16 cellular contexts compared by ENCODE assay signal in the genomic region with DNA sequence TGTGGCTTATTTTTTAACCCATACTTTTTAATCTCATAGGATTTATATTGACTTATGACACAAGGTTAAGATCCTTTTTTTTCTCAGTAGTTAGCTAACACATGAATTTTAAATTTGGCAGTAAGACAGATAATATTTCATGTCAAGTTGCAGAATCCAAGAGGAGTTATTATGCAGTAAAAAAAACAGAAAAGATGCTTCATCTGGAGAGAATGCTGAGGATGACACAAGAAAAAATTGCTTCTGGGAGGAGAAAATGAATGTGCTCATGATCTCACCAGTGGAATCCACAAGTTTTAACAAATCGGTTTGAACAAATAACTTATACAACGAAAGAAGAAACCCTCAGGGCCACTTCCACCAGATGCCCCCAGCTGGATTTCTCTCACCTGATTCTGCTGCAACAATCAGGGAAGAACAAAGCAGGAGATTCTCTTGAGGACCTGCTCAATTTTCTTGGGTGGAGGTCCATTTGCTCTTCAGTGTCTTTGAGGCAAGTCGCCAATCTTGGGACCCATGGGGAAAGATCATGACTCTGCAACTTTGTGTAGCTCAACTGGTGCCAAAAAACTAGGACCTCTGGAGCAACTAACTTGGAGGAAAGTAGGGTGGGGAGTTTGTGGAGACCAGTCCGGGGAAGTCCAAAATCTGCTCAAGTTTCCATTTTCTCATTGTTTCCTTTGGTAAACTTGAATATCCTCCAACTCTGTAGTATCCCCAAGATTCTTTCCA. TPM values are rescaled to one million over a fixed set of nuclear protein-coding genes. Genes with fewer than 3 reads are reported as not detected.
A peak's percentile ranks its signal among the peaks of the same experiment; 100 is the strongest.
DNase-seq lines count a peak whose midpoint lies in the region; TF ChIP-seq lines count a peak whose summit lies in the region.
"Had no signal": no experiment of that assay in that cellular context is flagged by ENCODE, and none has a peak within 500 bp of the region (broad histone marks: within the 10 kb centered on the region; RNA-seq: fewer than 3 reads in every experiment).

No MANE protein-coding gene starts in this region.

- peaks cover 5% of the 10 kb centered on the region for H3K36me3 Mint-ChIP-seq in HFFc6 (ENCODE audit: low read depth)
- H3K36me3 Mint-ChIP-seq: naive thymus-derived CD8-positive, alpha-beta T cell had no signal

- H3K27ac Mint-ChIP-seq in HFFc6, result peak overlapping the region; percentile 93
- H3K27ac Mint-ChIP-seq: activated CD8-positive, alpha-beta memory T cell treated with anti-CD3 and anti-CD28 coated beads, Interleukin-2, amount 10 ng/mL, durations not matched to agents 7 days and 5 days; activated naive CD4-positive, alpha-beta T cell treated with anti-CD3 and anti-CD28 coated beads for 36 hours had no signal

- no peaks in the 10 kb centered on the region for H3K4me1 ChIP-seq in right atrium auricular region
- H3K4me1 ChIP-seq in suprapubic skin, result peaks cover 6% of the 10 kb centered on the region
- H3K4me1 ChIP-seq in PC-9 (replicated peaks; ENCODE audit: insufficient read depth), result peaks cover 17% of the 10 kb centered on the region
- H3K4me1 ChIP-seq in Peyer's patch, result peaks cover 0 to 15% (median 0%) of the 10 kb centered on the region in 4 donors
- H3K4me1 ChIP-seq: right lobe of liver had no signal

- peak overlapping the region; percentile 66 for H3K4me3 Mint-ChIP-seq in HFFc6
- H3K4me3 Mint-ChIP-seq: activated CD8-positive, alpha-beta memory T cell treated with anti-CD3 and anti-CD28 coated beads, Interleukin-2, amount 10 ng/mL, durations not matched to agents 7 days and 5 days; activated naive CD4-positive, alpha-beta T cell treated with anti-CD3 and anti-CD28 coated beads for 36 hours; naive thymus-derived CD8-positive, alpha-beta T cell had no signal

- DNase-seq in HFFc6, result peak; percentile 81
- DNase-seq in cardiac fibroblast (ENCODE audit: low read depth in 2 of 2), result peak; percentile 66 to 90
- peak; percentile 67 for DNase-seq in right atrium auricular region (ENCODE audit: low spot score)
- no peak for DNase-seq in suprapubic skin (ENCODE audit: low spot score in 2 of 2)
- DNase-seq in iPS-NIHi11 (ENCODE audit: low spot score), result no peak
- DNase-seq in PC-9, result no peak
- no peak for DNase-seq in Peyer's patch
- DNase-seq: activated CD8-positive, alpha-beta memory T cell treated with anti-CD3 and anti-CD28 coated beads, Interleukin-2, amount 10 ng/mL, durations not matched to agents 7 days and 5 days; activated naive CD4-positive, alpha-beta T cell treated with anti-CD3 and anti-CD28 coated beads for 36 hours; cerebellar nuclear complex; foreskin melanocyte; naive thymus-derived CD8-positive, alpha-beta T cell; NCI-H1105 treated with DMSO at 0.1 percent for 48 hours; NCI-H748 treated with DMSO at 0.1 percent for 48 hours; right lobe of liver; SHP77 treated with DMSO at 0.1 percent for 48 hours had no signal

- intact Hi-C loops in PC-9 (cut with micrococcal nuclease; ENCODE audit: unreplicated experiment), result no loop called here

- H3K27me3 Mint-ChIP-seq in HFFc6 (ENCODE audit: insufficient read depth), result no peaks in the 10 kb centered on the region; the same call in 1 of the 2 replicates
- H3K27me3 Mint-ChIP-seq: naive thymus-derived CD8-positive, alpha-beta T cell had no signal

- 52% methylated on average over 4 of the region's 4 CpGs for WGBS in suprapubic skin

- no peak for TF ChIP-seq EP300 in suprapubic skin (IDR thresholded peaks at IDR 0.05)

- H3K27me3 ChIP-seq in right atrium auricular region (no peaks in the 10 kb centered on the region), suprapubic skin (no peaks in the 10 kb centered on the region), PC-9 (ENCODE audit: insufficient read depth, low read depth) (no peaks in the 10 kb centered on the region), Peyer's patch (no peaks in the 10 kb centered on the region)
- H3K27me3 ChIP-seq: right lobe of liver had no signal

- no peaks in the 10 kb centered on the region for H4K20me1 ChIP-seq in PC-9 (ENCODE audit: insufficient read depth)

- H3K4me3 ChIP-seq in cardiac fibroblast (replicated peaks in 1 of 2; ENCODE audit: low read depth in 2 of 2, low read length in 2 of 2) (no peak overlapping the region), right atrium auricular region (no peak overlapping the region), suprapubic skin (no peak overlapping the region), PC-9 (no peak overlapping the region), Peyer's patch (no peak overlapping the region)
- H3K4me3 ChIP-seq: right lobe of liver had no signal

- no TSS peak for BruUV-seq in PC-9 (replicated peaks; lab: Mats Ljungman, UMichigan)

- no peak overlapping the region for H2AFZ ChIP-seq in PC-9

- TF ChIP-seq POLR2A in suprapubic skin (IDR thresholded peaks at IDR 0.05) (no peak), Peyer's patch (IDR thresholded peaks at IDR 0.05) (no peak)

- H3K9me3 Mint-ChIP-seq in HFFc6, result no peaks in the 10 kb centered on the region

- H3K36me3 ChIP-seq in right atrium auricular region (no peaks in the 10 kb centered on the region), suprapubic skin (no peaks in the 10 kb centered on the region), PC-9 (ENCODE audit: low read depth) (no peaks in the 10 kb centered on the region), Peyer's patch (no peaks in the 10 kb centered on the region)
- H3K36me3 ChIP-seq: right lobe of liver had no signal

- POLR2A ChIA-PET in PC-9 (lab: Charles Lee; ENCODE audit: unreplicated experiment), result no interaction called here

- no peaks in the 10 kb centered on the region for H3K9me3 ChIP-seq in right atrium auricular region
- no peaks in the 10 kb centered on the region for H3K9me3 ChIP-seq in suprapubic skin
- H3K9me3 ChIP-seq in PC-9 (ENCODE audit: insufficient read depth, low read depth), result peaks cover under 1% of the 10 kb centered on the region; the same call in 1 of the 2 replicates
- no peaks in the 10 kb centered on the region for H3K9me3 ChIP-seq in Peyer's patch
- H3K9me3 ChIP-seq: right lobe of liver had no signal

- no peak overlapping the region for H3K27ac ChIP-seq in right atrium auricular region
- H3K27ac ChIP-seq in suprapubic skin, result peak overlapping the region; percentile 57
- no peak overlapping the region for H3K27ac ChIP-seq in PC-9
- H3K27ac ChIP-seq in Peyer's patch, result peak overlapping the region in 1 of 4 donors; percentile 3
- H3K27ac ChIP-seq: right lobe of liver had no signal

- TF ChIP-seq CTCF in HFFc6 (IDR thresholded peaks at IDR 0.05) (no peak), cardiac fibroblast (IDR thresholded peaks at IDR 0.05; ENCODE audit: low read depth, low read length) (no peak), right atrium auricular region (IDR thresholded peaks at IDR 0.05) (no peak), suprapubic skin (IDR thresholded peaks at IDR 0.05) (no peak), PC-9 (conservative IDR thresholded peaks at IDR 0.05) (no peak), Peyer's patch (IDR thresholded peaks at IDR 0.05) (no peak)

- peaks cover 51% of the 10 kb centered on the region for H3K4me1 Mint-ChIP-seq in HFFc6 (ENCODE audit: low read depth)

- no peak overlapping the region for H3K4me2 ChIP-seq in PC-9

- CTCF ChIA-PET in PC-9 (lab: Charles Lee), result no interaction called here

- no peaks in the 10 kb centered on the region for H3K9me2 ChIP-seq in PC-9 (ENCODE audit: insufficient read depth)

- H3K79me2 ChIP-seq in PC-9 (ENCODE audit: low read depth), result no peaks in the 10 kb centered on the region

- no peaks in the 10 kb centered on the region for H3F3A ChIP-seq in PC-9 (ENCODE audit: insufficient read depth, low read depth)

RNA-seq across cellular contexts. Expression of a gene that starts 50.5 kb away (rescaled TPM):
- under 1 TPM in 5 of 6 experiments, not detected in 1; 0.02 to 0.21 (median 0.05) TPM for total RNA-seq in HFFc6 (2021; fragmentation: NEBNext Ultra II Directional; extraction: Animal tissue kit (Norgen Biotek cat#: 25700))
- total RNA-seq in right atrium auricular region (under 1 TPM in 1 of 2 donors, not detected in 1; 0.16 TPM), suprapubic skin (1 to 10 TPM in 1 of 4 donors, under 1 TPM in 3; 0.16 to 1.4 (median 0.40) TPM), PC-9 (2021) (0.33 and 0.55 TPM in 2 replicates), Peyer's patch (1 to 10 TPM in 3 of 4 donors, under 1 TPM in 1; 0.83 to 2.3 (median 1.6) TPM)
- total RNA-seq: naive thymus-derived CD8-positive, alpha-beta T cell had no signal

Comparison
In these comparisons a context has a peak if more than half of its experiments do, and no peak if none do; other contexts are left out.
1. DNase-seq: peak in HFFc6 (single experiment), cardiac fibroblast (2 of 2) and right atrium auricular region (single experiment); none in suprapubic skin (0 of 2), iPS-NIHi11 (single experiment), PC-9 (0 of 2) and Peyer's patch (0 of 3).